In the genomic region with DNA sequence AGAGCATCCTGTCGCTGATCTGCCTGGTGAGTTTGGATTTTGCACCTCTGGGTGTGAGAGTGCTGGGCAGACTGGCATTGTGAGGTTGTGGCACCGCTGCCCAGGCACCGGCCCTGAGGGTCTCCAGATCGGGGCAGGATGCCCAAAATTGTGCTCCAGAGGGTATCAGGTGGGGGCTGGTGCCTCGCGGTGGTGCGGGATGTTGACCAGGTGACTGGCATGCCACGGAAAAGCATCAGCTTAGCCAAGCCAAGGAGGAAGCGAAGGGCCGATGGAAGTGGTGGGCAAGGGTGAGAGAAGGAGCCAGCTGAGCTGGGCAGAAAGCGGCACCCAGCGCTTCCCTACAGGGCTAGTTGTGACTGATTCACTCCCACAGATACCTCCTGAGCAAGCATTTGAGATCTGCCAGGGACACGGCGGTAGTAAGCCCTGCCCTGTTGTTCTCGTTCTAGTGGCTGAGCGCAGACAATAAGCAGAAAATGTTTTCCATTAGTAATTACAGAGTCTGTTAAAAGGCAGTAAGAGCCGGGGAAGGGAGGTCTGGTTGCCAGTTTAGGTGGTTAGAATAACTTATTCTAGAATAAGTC, we compare ENCODE assay signal across 8 cellular contexts. TPM values are rescaled to one million over a fixed set of nuclear protein-coding genes. Genes with fewer than 3 reads are reported as not detected.
DNase-seq lines count a peak whose midpoint lies in the region; ATAC-seq and TF ChIP-seq lines count a peak whose summit lies in the region.

No MANE protein-coding gene starts in this region.

- no peaks in the 10 kb centered on the region for H3K27me3 Mint-ChIP-seq in activated CD4-positive, alpha-beta T cell treated with anti-CD3 and anti-CD28 coated beads, Interleukin-2, amount 10 ng/mL, durations not matched to agents 24 days and 14 days
- H3K27me3 Mint-ChIP-seq in stimulated activated naive CD8-positive, alpha-beta T cell treated with anti-CD3 and anti-CD28 coated beads, Interleukin-15, amount 100 ng/mL, for 72 hours, result peaks cover 8% of the 10 kb centered on the region

- no peak for TF ChIP-seq EP300 in gastroesophageal sphincter (IDR thresholded peaks at IDR 0.05)

- no peak for DNase-seq in activated CD4-positive, alpha-beta T cell treated with anti-CD3 and anti-CD28 coated beads, Interleukin-2, amount 10 ng/mL, durations not matched to agents 24 days and 14 days
- DNase-seq in activated CD4-positive, alpha-beta T cell treated with anti-CD3 and anti-CD28 coated beads for 1 hour, result no peak
- no peak for DNase-seq in stimulated activated naive CD8-positive, alpha-beta T cell treated with anti-CD3 and anti-CD28 coated beads, Interleukin-15, amount 100 ng/mL, for 72 hours
- no peak for DNase-seq in stimulated activated CD8-positive, alpha-beta memory T cell treated with anti-CD3 and anti-CD28 coated beads, Interleukin-4, amount 100 ng/mL, for 48 hours
- no peak for DNase-seq in midbrain (lab: John Stamatoyannopoulos, UW)

- H3K27ac ChIP-seq in gastroesophageal sphincter, result peak overlapping the region in 3 of 4 donors; percentile 4 to 69 (median 24)

- no peak overlapping the region for H3K27ac Mint-ChIP-seq in activated CD4-positive, alpha-beta T cell treated with anti-CD3 and anti-CD28 coated beads, Interleukin-2, amount 10 ng/mL, durations not matched to agents 24 days and 14 days
- peak overlapping the region in 1 of 2 donors; percentile 86 for H3K27ac Mint-ChIP-seq in stimulated activated naive CD8-positive, alpha-beta T cell treated with anti-CD3 and anti-CD28 coated beads, Interleukin-15, amount 100 ng/mL, for 72 hours

- peak overlapping the region; percentile 81 for H3K4me3 Mint-ChIP-seq in activated CD4-positive, alpha-beta T cell treated with anti-CD3 and anti-CD28 coated beads, Interleukin-2, amount 10 ng/mL, durations not matched to agents 24 days and 14 days
- H3K4me3 Mint-ChIP-seq in stimulated activated naive CD8-positive, alpha-beta T cell treated with anti-CD3 and anti-CD28 coated beads, Interleukin-15, amount 100 ng/mL, for 72 hours, result peak overlapping the region; percentile 78 to 84

- H3K36me3 Mint-ChIP-seq in activated CD4-positive, alpha-beta T cell treated with anti-CD3 and anti-CD28 coated beads, Interleukin-2, amount 10 ng/mL, durations not matched to agents 24 days and 14 days (ENCODE audit: low read depth), result no peaks in the 10 kb centered on the region

- H3K9me3 ChIP-seq in gastroesophageal sphincter, result no peaks in the 10 kb centered on the region

- H3K9me3 Mint-ChIP-seq in activated CD4-positive, alpha-beta T cell treated with anti-CD3 and anti-CD28 coated beads, Interleukin-2, amount 10 ng/mL, durations not matched to agents 24 days and 14 days, result no peaks in the 10 kb centered on the region
- no peaks in the 10 kb centered on the region for H3K9me3 Mint-ChIP-seq in stimulated activated naive CD8-positive, alpha-beta T cell treated with anti-CD3 and anti-CD28 coated beads, Interleukin-15, amount 100 ng/mL, for 72 hours

- ATAC-seq in SK-N-SH treated with all-trans-retinoic acid at 6 μM for 48 hours (peak; percentile 44), gastroesophageal sphincter (no peak), GM19452 (IDR thresholded peaks at IDR 0.05; ENCODE audit: unreplicated experiment) (no peak)
- no peak for ATAC-seq in stimulated activated naive CD8-positive, alpha-beta T cell treated with anti-CD3 and anti-CD28 coated beads, Interleukin-15, amount 100 ng/mL, for 72 hours

- peaks cover 0 to 23% (median 0%) of the 10 kb centered on the region in 3 donors for H3K4me1 ChIP-seq in gastroesophageal sphincter

- 20 to 59% methylated on average over 1 to 7 of the region's 17 CpGs for WGBS in gastroesophageal sphincter (ENCODE audit: low coverage in 1 of 2), 2 donors

- no peaks in the 10 kb centered on the region for H3K36me3 ChIP-seq in gastroesophageal sphincter

- H3K27me3 ChIP-seq in gastroesophageal sphincter, result no peaks in the 10 kb centered on the region

- peaks cover 9% of the 10 kb centered on the region for H3K4me1 Mint-ChIP-seq in activated CD4-positive, alpha-beta T cell treated with anti-CD3 and anti-CD28 coated beads, Interleukin-2, amount 10 ng/mL, durations not matched to agents 24 days and 14 days
- peaks cover 20% of the 10 kb centered on the region for H3K4me1 Mint-ChIP-seq in stimulated activated naive CD8-positive, alpha-beta T cell treated with anti-CD3 and anti-CD28 coated beads, Interleukin-15, amount 100 ng/mL, for 72 hours

- no peak for TF ChIP-seq CTCF in gastroesophageal sphincter (IDR thresholded peaks at IDR 0.05)

- intact Hi-C loops in activated CD4-positive, alpha-beta T cell treated with anti-CD3 and anti-CD28 coated beads, Interleukin-2, amount 10 ng/mL, durations not matched to agents 24 days and 14 days (cut with micrococcal nuclease), result no loop called here

- H3K4me3 ChIP-seq in gastroesophageal sphincter, result peak overlapping the region; percentile 61 to 63

- TF ChIP-seq POLR2A in gastroesophageal sphincter (IDR thresholded peaks at IDR 0.05), result no peak

TF ChIP-seq in SK-N-SH treated with all-trans-retinoic acid at 6 μM for 48 hours, 23 proteins besides CTCF, POLR2A, EP300 and RAD21:
- TF ChIP-seq RARB (CRISPR knock-in tag; IDR thresholded peaks at IDR 0.05), result no peak
- no peak for TF ChIP-seq ZNF8 (CRISPR knock-in tag; IDR thresholded peaks at IDR 0.05)
- no peak for TF ChIP-seq ARNTL (CRISPR knock-in tag; IDR thresholded peaks at IDR 0.05; ENCODE audit: borderline replicate concordance, low read depth)
- no peak for TF ChIP-seq CSDC2 (CRISPR knock-in tag; IDR thresholded peaks at IDR 0.05)
- TF ChIP-seq CREB5 (CRISPR knock-in tag; IDR thresholded peaks at IDR 0.05; ENCODE audit: low read depth), result no peak
- TF ChIP-seq ESRRG (CRISPR knock-in tag; IDR thresholded peaks at IDR 0.05), result no peak
- TF ChIP-seq ZNF70 (CRISPR knock-in tag; IDR thresholded peaks at IDR 0.05), result no peak
- TF ChIP-seq TCF4 (CRISPR knock-in tag; IDR thresholded peaks at IDR 0.05; ENCODE audit: borderline replicate concordance), result no peak
- TF ChIP-seq CSRNP3 (CRISPR knock-in tag; IDR thresholded peaks at IDR 0.05), result no peak
- no peak for TF ChIP-seq ZFP30 (CRISPR knock-in tag; IDR thresholded peaks at IDR 0.05)

RNA-seq across cellular contexts. Expression of gene ZFP92, which starts 0.8 kb away (rescaled TPM):
- 1.5 and 1.7 TPM in 2 replicates for total RNA-seq in activated CD4-positive, alpha-beta T cell treated with anti-CD3 and anti-CD28 coated beads, Interleukin-2, amount 10 ng/mL, durations not matched to agents 24 days and 14 days
- total RNA-seq in gastroesophageal sphincter, result 1 to 10 TPM; 1.5 to 3.8 (median 2.0) TPM

RNA-seq across cellular contexts. Expression of gene PNMA6E, which starts 10.9 kb away (rescaled TPM):
- total RNA-seq in activated CD4-positive, alpha-beta T cell treated with anti-CD3 and anti-CD28 coated beads, Interleukin-2, amount 10 ng/mL, durations not matched to agents 24 days and 14 days, result not detected in 2 replicates
- total RNA-seq in gastroesophageal sphincter, result not detected

RNA-seq across cellular contexts. Expression of gene TREX2, which starts 33.8 kb away (rescaled TPM):
- 1.1 and 1.9 TPM in 2 replicates for total RNA-seq in activated CD4-positive, alpha-beta T cell treated with anti-CD3 and anti-CD28 coated beads, Interleukin-2, amount 10 ng/mL, durations not matched to agents 24 days and 14 days
- total RNA-seq in gastroesophageal sphincter, result 1 to 10 TPM in 2 of 4 donors, under 1 TPM in 2; 0.42 to 1.6 (median 0.87) TPM

RNA-seq across cellular contexts. Expression of gene HAUS7, which starts 58.3 kb away (rescaled TPM):
- 75.7 and 79.4 TPM in 2 replicates for total RNA-seq in activated CD4-positive, alpha-beta T cell treated with anti-CD3 and anti-CD28 coated beads, Interleukin-2, amount 10 ng/mL, durations not matched to agents 24 days and 14 days
- 10 to 100 TPM; 20.2 to 34.0 (median 28.3) TPM for total RNA-seq in gastroesophageal sphincter
